ENCODE assay signal across 22 cellular contexts in the genomic region with DNA sequence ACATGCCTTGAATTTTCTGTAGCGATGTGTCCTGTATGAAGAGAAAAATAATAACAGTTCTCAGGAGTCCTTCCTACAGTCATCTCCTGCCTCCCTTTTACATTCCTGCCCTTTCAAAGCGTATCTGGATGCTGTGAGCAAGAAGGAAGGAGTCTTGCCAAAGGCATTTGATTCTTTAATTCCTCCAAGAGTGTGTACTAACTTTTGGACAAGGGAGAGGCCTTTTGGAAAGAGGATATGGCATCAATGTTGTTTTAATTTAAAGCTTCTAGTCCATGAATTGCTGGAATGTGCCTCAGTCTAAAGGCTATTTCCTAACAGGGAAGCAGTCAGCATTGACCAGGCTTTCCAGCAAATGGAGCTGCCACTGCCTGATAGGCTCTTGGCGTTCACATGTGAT.
DNase-seq lines count a peak whose midpoint lies in the region; TF ChIP-seq lines count a peak whose summit lies in the region.
"Had no signal": no experiment of that assay in that cellular context is flagged by ENCODE, and none has a peak within 500 bp of the region (broad histone marks: within the 10 kb centered on the region; RNA-seq: fewer than 3 reads in every experiment).

No MANE protein-coding gene starts in this region.

- intact Hi-C loops in esophagus muscularis mucosa (cut with DNase I): no loop called here

- in situ Hi-C loops in astrocyte of the spinal cord (cut with HindIII; ENCODE audit: low sequenced_read_pairs): no loop called here

- H3K4me3 ChIP-seq in astrocyte of the spinal cord (ENCODE audit: low read depth, low read length) (no peak overlapping the region), esophagus muscularis mucosa (no peak overlapping the region)
- H3K4me3 ChIP-seq: left ventricle myocardium inferior, PC-9, SJSA1, skin epidermis had no signal

- WGBS in esophagus muscularis mucosa: 73% methylated on average over 3 of the region's 3 CpGs

- H3K27me3 Mint-ChIP-seq in type B pancreatic cell: no peaks in the 10 kb centered on the region
- H3K27me3 Mint-ChIP-seq: effector memory CD8-positive, alpha-beta T cell had no signal

- H3K9me3 ChIP-seq in esophagus muscularis mucosa: no peaks in the 10 kb centered on the region
- H3K9me3 ChIP-seq: left ventricle myocardium inferior, SJSA1 had no signal

- H3K4me3 Mint-ChIP-seq in type B pancreatic cell: no peak overlapping the region
- H3K4me3 Mint-ChIP-seq: activated T-cell treated with anti-CD3 and anti-CD28 coated beads, Interleukin-2, amount 50 U/mL, for 72 hours; CD4-positive, CD25-positive, alpha-beta regulatory T cell; effector memory CD8-positive, alpha-beta T cell had no signal

- no peaks in the 10 kb centered on the region for H3K27me3 ChIP-seq in esophagus muscularis mucosa
- H3K27me3 ChIP-seq: SJSA1 had no signal

- TF ChIP-seq POLR2A in esophagus muscularis mucosa (IDR thresholded peaks at IDR 0.05; ENCODE audit: low read depth): no peak

- TF ChIP-seq CTCF in astrocyte of the spinal cord (IDR thresholded peaks at IDR 0.05; ENCODE audit: low read depth, low read length): no peak
- no peak for TF ChIP-seq CTCF in type B pancreatic cell (conservative IDR thresholded peaks at IDR 0.05)
- no peak for TF ChIP-seq CTCF in esophagus muscularis mucosa (IDR thresholded peaks at IDR 0.05)

- no peak for TF ChIP-seq EP300 in esophagus muscularis mucosa (IDR thresholded peaks at IDR 0.05)

- peaks cover 20% of the 10 kb centered on the region for H3K4me1 Mint-ChIP-seq in type B pancreatic cell (ENCODE audit: unreplicated experiment)
- H3K4me1 Mint-ChIP-seq: CD4-positive, CD25-positive, alpha-beta regulatory T cell had no signal

- H3K27ac ChIP-seq in esophagus muscularis mucosa (replicated peaks in 1 of 4): no peak overlapping the region
- H3K27ac ChIP-seq: left ventricle myocardium inferior, parathyroid adenoma, PC-9, SJSA1 had no signal

- H3K9me3 Mint-ChIP-seq in type B pancreatic cell: peaks cover 4% of the 10 kb centered on the region
- H3K9me3 Mint-ChIP-seq: activated T-cell treated with anti-CD3 and anti-CD28 coated beads, Interleukin-2, amount 50 U/mL, for 72 hours; effector memory CD8-positive, alpha-beta T cell had no signal

- DNase-seq in GM04503 (ENCODE audit: low read depth) (peak; percentile 73), astrocyte of the spinal cord (ENCODE audit: low read depth, low spot score) (peak; percentile 40), iris pigment epithelial cell (ENCODE audit: low read depth) (peak; percentile 74), type B pancreatic cell (ENCODE audit: extremely low spot score, unreplicated experiment) (no peak), NCI-H69 (lab: John Stamatoyannopoulos, UW) (no peak), NCI-H82 treated with DMSO at 0.1 percent for 48 hours (lab: John Stamatoyannopoulos, UW; ENCODE audit: unreplicated experiment) (no peak), esophagus muscularis mucosa (ENCODE audit: extremely low spot score) (no peak)
- DNase-seq: activated CD4-positive, CD25-positive, alpha-beta regulatory T cell; activated CD8-positive, alpha-beta memory T cell treated with anti-CD3 and anti-CD28 coated beads for 24 hours; activated T-cell treated with anti-CD3 and anti-CD28 coated beads, Interleukin-2, amount 50 U/mL, for 72 hours; CD4-positive, CD25-positive, alpha-beta regulatory T cell; central memory CD4-positive, alpha-beta T cell; DMS53; effector memory CD8-positive, alpha-beta T cell; left ventricle myocardium inferior; NCI-H82; PC-9; stimulated activated CD4-positive, alpha-beta T cell treated with anti-CD3 and anti-CD28 coated beads, Interleukin-4, amount 100 ng/mL, for 24 hours; T-helper 9 cell had no signal

- H3K27ac Mint-ChIP-seq in type B pancreatic cell: peak overlapping the region; percentile 18
- H3K27ac Mint-ChIP-seq: activated T-cell treated with anti-CD3 and anti-CD28 coated beads, Interleukin-2, amount 50 U/mL, for 72 hours; CD4-positive, CD25-positive, alpha-beta regulatory T cell; effector memory CD8-positive, alpha-beta T cell had no signal

- H3K36me3 Mint-ChIP-seq in type B pancreatic cell: peaks cover 54% of the 10 kb centered on the region

- peaks cover 0 to 8% (median 2%) of the 10 kb centered on the region in 4 donors for H3K4me1 ChIP-seq in esophagus muscularis mucosa
- H3K4me1 ChIP-seq: SJSA1 had no signal

- H3K36me3 ChIP-seq in esophagus muscularis mucosa: peaks cover 0 to 35% (median 16%) of the 10 kb centered on the region in 4 donors

Comparison
In these comparisons a context has a peak if more than half of its experiments do, and no peak if none do; other contexts are left out.
1. DNase-seq: peak in GM04503 (single experiment), astrocyte of the spinal cord (single experiment) and iris pigment epithelial cell (single experiment); none in type B pancreatic cell (single experiment), NCI-H69 (single experiment), NCI-H82 treated with DMSO at 0.1 percent for 48 hours (single experiment) and esophagus muscularis mucosa (single experiment).